ENCODE assay signal across 16 cellular contexts in the genomic region with DNA sequence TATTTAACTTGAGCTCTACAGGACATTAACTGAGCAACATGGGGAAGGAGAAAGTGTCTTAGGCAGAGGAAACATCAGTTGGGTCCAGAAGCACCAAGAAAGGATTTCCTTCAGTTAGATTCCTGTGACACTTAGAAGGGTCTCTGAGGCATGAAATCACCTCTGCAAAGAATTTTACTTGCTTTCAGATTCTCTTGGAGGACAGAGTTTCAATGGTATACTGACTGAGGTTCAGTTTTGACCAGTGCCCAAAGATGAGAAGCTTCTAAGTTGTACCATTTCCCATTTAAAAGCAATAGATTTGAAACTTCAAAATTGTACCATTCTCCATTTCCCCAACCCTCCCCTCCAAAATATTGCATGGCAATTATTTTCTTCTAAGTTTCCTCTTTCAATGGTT.
DNase-seq lines count a peak whose midpoint lies in the region; ATAC-seq and TF ChIP-seq lines count a peak whose summit lies in the region.
"Had no signal": no experiment of that assay in that cellular context is flagged by ENCODE, and none has a peak within 500 bp of the region (broad histone marks: within the 10 kb centered on the region; RNA-seq: fewer than 3 reads in every experiment).

No MANE protein-coding gene starts in this region.

- peak overlapping the region in 7 of 11 experiments; percentile 2 to 47 (median 36); a peak in 9 of 22 replicates for H3K4me2 ChIP-seq in BLaER1 treated with 17β-estradiol and CSF1 and Interleukin-3, amounts not matched to agents 10 nM and 100 nM
- H3K4me2 ChIP-seq in GM23338: no peak overlapping the region
- H3K4me2 ChIP-seq in Karpas-422 (ENCODE audit: low read depth, low read length, poor library complexity, severe bottlenecking): no peak overlapping the region

- H3F3A ChIP-seq in GM23338 (replicated peaks; ENCODE audit: low read depth): no peaks in the 10 kb centered on the region

- H3K9me3 Mint-ChIP-seq in GM23338: peaks cover 9% of the 10 kb centered on the region; the same call in 2 of the 3 replicates
- H3K9me3 Mint-ChIP-seq: CD4-positive, alpha-beta T cell had no signal

- no peaks in the 10 kb centered on the region for H3K27me3 Mint-ChIP-seq in GM23338 (ENCODE audit: insufficient read depth, low read depth, poor library complexity)
- H3K27me3 Mint-ChIP-seq: B cell; CD4-positive, alpha-beta T cell had no signal

- no peaks in the 10 kb centered on the region for H3K27me3 ChIP-seq in BLaER1 treated with 17β-estradiol and CSF1 and Interleukin-3, amounts not matched to agents 10 nM and 100 nM
- H3K27me3 ChIP-seq in GM23338 (ENCODE audit: insufficient read depth) (no peaks in the 10 kb centered on the region), Karpas-422 (ENCODE audit: low read length) (no peaks in the 10 kb centered on the region), breast epithelium (no peaks in the 10 kb centered on the region), testis (no peaks in the 10 kb centered on the region)

- peaks cover 0 to 26% (median 8%) of the 10 kb centered on the region in 10 experiments; a peak in 11 of 20 replicates for H3K4me1 ChIP-seq in BLaER1 treated with 17β-estradiol and CSF1 and Interleukin-3, amounts not matched to agents 10 nM and 100 nM
- H3K4me1 ChIP-seq in GM23338 (ENCODE audit: insufficient read depth): no peaks in the 10 kb centered on the region
- H3K4me1 ChIP-seq in Karpas-422 (ENCODE audit: low read length): peaks cover 53% of the 10 kb centered on the region
- no peaks in the 10 kb centered on the region for H3K4me1 ChIP-seq in breast epithelium
- peaks cover 5% of the 10 kb centered on the region for H3K4me1 ChIP-seq in testis
- H3K4me1 ChIP-seq: Caco-2 had no signal

- H3K27ac Mint-ChIP-seq in GM23338: no peak overlapping the region
- H3K27ac Mint-ChIP-seq: B cell; CD4-positive, alpha-beta T cell; HFFc6 had no signal

- peaks cover 8% of the 10 kb centered on the region; the same call in 2 of the 3 replicates for H3K36me3 Mint-ChIP-seq in GM23338 (ENCODE audit: low read depth)

- H2AFZ ChIP-seq in GM23338: no peak overlapping the region
- H2AFZ ChIP-seq in Karpas-422 (ENCODE audit: low read length): no peak overlapping the region
- H2AFZ ChIP-seq: GM23248 had no signal

- no peak overlapping the region for H3K27ac ChIP-seq in BLaER1 treated with 17β-estradiol and CSF1 and Interleukin-3, amounts not matched to agents 10 nM and 100 nM
- peak overlapping the region; percentile 39; the same call in 1 of the 2 replicates for H3K27ac ChIP-seq in GM23338 (ENCODE audit: low read depth)
- peak overlapping the region; percentile 14; the same call in 1 of the 2 replicates for H3K27ac ChIP-seq in Karpas-422 (ENCODE audit: low read length)
- no peak overlapping the region for H3K27ac ChIP-seq in breast epithelium
- H3K27ac ChIP-seq in testis: no peak overlapping the region
- H3K27ac ChIP-seq: C4-2B, GM23248 had no signal

- H3K79me2 ChIP-seq in GM23338 (replicated peaks; ENCODE audit: insufficient read depth): peaks cover 84% of the 10 kb centered on the region
- peaks cover 78% of the 10 kb centered on the region for H3K79me2 ChIP-seq in Karpas-422 (ENCODE audit: low read length)

- peaks cover 0 to 9% (median 0%) of the 10 kb centered on the region in 11 experiments; a peak in 5 of 22 replicates for H3K9me3 ChIP-seq in BLaER1 treated with 17β-estradiol and CSF1 and Interleukin-3, amounts not matched to agents 10 nM and 100 nM (replicated peaks in 1 of 11)
- H3K9me3 ChIP-seq in Karpas-422 (ENCODE audit: low read length) (no peaks in the 10 kb centered on the region), breast epithelium (no peaks in the 10 kb centered on the region), testis (no peaks in the 10 kb centered on the region)
- H3K9me3 ChIP-seq: Caco-2 had no signal

- no peak overlapping the region for H3K4me3 Mint-ChIP-seq in GM23338
- H3K4me3 Mint-ChIP-seq: B cell; CD4-positive, alpha-beta T cell; HFFc6 had no signal

- no peak for TF ChIP-seq CTCF in GM23338 (conservative IDR thresholded peaks at IDR 0.05; ENCODE audit: low read depth in 2 of 2)
- no peak for TF ChIP-seq CTCF in breast epithelium (IDR thresholded peaks at IDR 0.05)
- TF ChIP-seq CTCF in testis (IDR thresholded peaks at IDR 0.05): no peak

- peaks cover 9 to 20% (median 14%) of the 10 kb centered on the region in 11 experiments for H3K36me3 ChIP-seq in BLaER1 treated with 17β-estradiol and CSF1 and Interleukin-3, amounts not matched to agents 10 nM and 100 nM
- H3K36me3 ChIP-seq in GM23338 (ENCODE audit: insufficient read depth) (no peaks in the 10 kb centered on the region), Karpas-422 (ENCODE audit: insufficient read depth, low read length) (no peaks in the 10 kb centered on the region), breast epithelium (no peaks in the 10 kb centered on the region), testis (ENCODE audit: low read depth, missing control alignments) (no peaks in the 10 kb centered on the region)

- H3K9ac ChIP-seq in BLaER1 treated with 17β-estradiol and CSF1 and Interleukin-3, amounts not matched to agents 10 nM and 100 nM: no peak overlapping the region
- H3K9ac ChIP-seq in Karpas-422 (ENCODE audit: low read length): no peak overlapping the region
- H3K9ac ChIP-seq: GM23248 had no signal

- H3K4me3 ChIP-seq in BLaER1 treated with 17β-estradiol and CSF1 and Interleukin-3, amounts not matched to agents 10 nM and 100 nM: no peak overlapping the region
- H3K4me3 ChIP-seq in GM23338: no peak overlapping the region
- H3K4me3 ChIP-seq in Karpas-422 (ENCODE audit: low read length): no peak overlapping the region
- H3K4me3 ChIP-seq in breast epithelium: no peak overlapping the region
- no peak overlapping the region for H3K4me3 ChIP-seq in testis
- H3K4me3 ChIP-seq: GM23248 had no signal

- ATAC-seq in GM23338 (no peak), GM19463 (IDR thresholded peaks at IDR 0.05; ENCODE audit: unreplicated experiment) (no peak)
- ATAC-seq: HCT116 had no signal

- H3K4me1 Mint-ChIP-seq in GM23338: peaks cover 10% of the 10 kb centered on the region

- no peak for TF ChIP-seq POLR2A in breast epithelium (IDR thresholded peaks at IDR 0.05)
- no peak for TF ChIP-seq POLR2A in testis (IDR thresholded peaks at IDR 0.05)

- DNase-seq in GM23338 (ENCODE audit: low spot score) (no peak), Karpas-422 (no peak), breast epithelium (ENCODE audit: low spot score in 2 of 2) (no peak), testis (no peak), kidney glomerular epithelial cell (lab: John Stamatoyannopoulos, UW) (no peak)
- DNase-seq: 8988T; Caco-2; CD4-positive, alpha-beta T cell; GM23248; H7; HFFc6 had no signal

- intact Hi-C loops in breast epithelium (cut with DNase I; ENCODE audit: low total_unique reads) (no loop called here), testis (cut with DNase I; ENCODE audit: low total_unique reads) (no loop called here)

- H3K9me2 ChIP-seq in GM23338 (ENCODE audit: insufficient read depth) (no peaks in the 10 kb centered on the region), Karpas-422 (replicated peaks; ENCODE audit: insufficient read depth, low read length) (no peaks in the 10 kb centered on the region)

- peaks cover 0 to 75% (median 8%) of the 10 kb centered on the region in 11 experiments; a peak in 9 of 22 replicates for H4K20me1 ChIP-seq in BLaER1 treated with 17β-estradiol and CSF1 and Interleukin-3, amounts not matched to agents 10 nM and 100 nM
- H4K20me1 ChIP-seq in GM23338 (replicated peaks; ENCODE audit: insufficient read depth) (peaks cover 13% of the 10 kb centered on the region; the same call in 1 of the 2 replicates), Karpas-422 (ENCODE audit: insufficient read depth, low read depth, low read length) (peaks cover 5% of the 10 kb centered on the region; the same call in 1 of the 2 replicates)

TF ChIP-seq in GM23338, 12 proteins besides CTCF, POLR2A, EP300 and RAD21 (continues in another document):
- TF ChIP-seq EZH2 (IDR thresholded peaks at IDR 0.05; ENCODE audit: low read depth, unreplicated experiment) (no peak), ETS1 (IDR thresholded peaks at IDR 0.05) (no peak), CREB1 (CRISPR knock-in tag; IDR thresholded peaks at IDR 0.05; ENCODE audit: low read depth) (no peak)

Comparison
In these comparisons a context has a peak if more than half of its experiments do, and no peak if none do; other contexts are left out.
1. H3K27ac ChIP-seq: peak in GM23338 (single experiment) and Karpas-422 (single experiment); none in BLaER1 treated with 17β-estradiol and CSF1 and Interleukin-3, amounts not matched to agents 10 nM and 100 nM (0 of 11), breast epithelium (0 of 2) and testis (0 of 2).
2. H3K4me2 ChIP-seq: peak in BLaER1 treated with 17β-estradiol and CSF1 and Interleukin-3, amounts not matched to agents 10 nM and 100 nM (7 of 11); none in GM23338 (single experiment) and Karpas-422 (single experiment).